In genomic region chr7:4245135-4245865, GRCh38 we compare ENCODE assay signal across 21 cellular contexts.
"Had no signal": no experiment of that assay in that cellular context is flagged by ENCODE, and none has a peak within 500 bp of the region (broad histone marks: within the 10 kb centered on the region; RNA-seq: fewer than 3 reads in every experiment).

No MANE protein-coding gene starts in this region.

- H3K27ac Mint-ChIP-seq: activated naive CD4-positive, alpha-beta T cell treated with anti-CD3 and anti-CD28 coated beads, Interleukin-2, amount 50 U/mL, for 24 hours; effector memory CD8-positive, alpha-beta T cell; natural killer cell; T-helper 1 cell treated with Interleukin-12 subunit alpha and Interleukin-12 subunit beta and Interleukin-4 antibody, amounts not matched to agents 30 μg/mL and 1 μg/mL, for 36 hours had no signal

- H3K27me3 ChIP-seq: uterus had no signal

- H3K27ac ChIP-seq: epithelial cell of prostate, left ventricle myocardium inferior, parathyroid adenoma, uterus, VCaP had no signal

- H3K79me2 ChIP-seq: parathyroid adenoma had no signal

- H3K9me3 Mint-ChIP-seq: activated naive CD4-positive, alpha-beta T cell treated with anti-CD3 and anti-CD28 coated beads, Interleukin-2, amount 50 U/mL, for 24 hours had no signal

- H3K4me3 ChIP-seq: left ventricle myocardium inferior, uterus had no signal

- FAIRE-seq: kidney had no signal

- H3K9me3 ChIP-seq: uterus had no signal

- H3K4me1 ChIP-seq: left ventricle myocardium inferior, parathyroid adenoma, uterus had no signal

- DNase-seq: activated CD4-positive, alpha-beta T cell treated with anti-CD3 and anti-CD28 coated beads, Interleukin-2, amount 50 U/mL, for 1 hour; activated CD4-positive, CD25-positive, alpha-beta regulatory T cell treated with anti-CD3 and anti-CD28 coated beads, Interleukin-2, amount 50 U/mL, for 72 hours; activated CD8-positive, alpha-beta memory T cell treated with anti-CD3 and anti-CD28 coated beads, Interleukin-2, amount 50 U/mL, for 4 hours; activated gamma-delta T cell; activated T-cell treated with anti-CD3 and anti-CD28 coated beads, Interleukin-2, amount 50 U/mL, for 4 hours; effector memory CD8-positive, alpha-beta T cell; hippocampal formation; kidney; left ventricle myocardium inferior; mesenchymal stem cell; natural killer cell; stimulated activated CD4-positive, alpha-beta T cell treated with anti-CD3 and anti-CD28 coated beads, Interleukin-12 subunit alpha, Interleukin-12 subunit beta, amount 100 ng/mL, for 4 hours; stimulated activated CD4-positive, alpha-beta T cell treated with anti-CD3 and anti-CD28 coated beads, Interleukin-1b, Interleukin-23, amount 100 ng/mL, for 48 hours; stimulated activated CD8-positive, alpha-beta memory T cell treated with anti-CD3 and anti-CD28 coated beads, Interleukin-4, amount 100 ng/mL, for 48 hours; stimulated activated naive CD4-positive, alpha-beta T cell; uterus had no signal

- H3K36me3 ChIP-seq: left ventricle myocardium inferior, uterus had no signal

- H3K27me3 Mint-ChIP-seq: activated naive CD4-positive, alpha-beta T cell treated with anti-CD3 and anti-CD28 coated beads, Interleukin-2, amount 50 U/mL, for 24 hours had no signal

- H2AFZ ChIP-seq: parathyroid adenoma had no signal

- H3K36me3 Mint-ChIP-seq: natural killer cell had no signal

- H3K4me3 Mint-ChIP-seq: activated naive CD4-positive, alpha-beta T cell treated with anti-CD3 and anti-CD28 coated beads, Interleukin-2, amount 50 U/mL, for 24 hours; activated T-cell treated with anti-CD3 and anti-CD28 coated beads, Interleukin-2, amount 50 U/mL, for 4 hours; effector memory CD8-positive, alpha-beta T cell; natural killer cell; T-helper 1 cell treated with Interleukin-12 subunit alpha and Interleukin-12 subunit beta and Interleukin-4 antibody, amounts not matched to agents 30 μg/mL and 1 μg/mL, for 36 hours had no signal

- H3K9ac ChIP-seq: parathyroid adenoma had no signal
